10 cellular contexts compared by ENCODE assay signal in the genomic region with DNA sequence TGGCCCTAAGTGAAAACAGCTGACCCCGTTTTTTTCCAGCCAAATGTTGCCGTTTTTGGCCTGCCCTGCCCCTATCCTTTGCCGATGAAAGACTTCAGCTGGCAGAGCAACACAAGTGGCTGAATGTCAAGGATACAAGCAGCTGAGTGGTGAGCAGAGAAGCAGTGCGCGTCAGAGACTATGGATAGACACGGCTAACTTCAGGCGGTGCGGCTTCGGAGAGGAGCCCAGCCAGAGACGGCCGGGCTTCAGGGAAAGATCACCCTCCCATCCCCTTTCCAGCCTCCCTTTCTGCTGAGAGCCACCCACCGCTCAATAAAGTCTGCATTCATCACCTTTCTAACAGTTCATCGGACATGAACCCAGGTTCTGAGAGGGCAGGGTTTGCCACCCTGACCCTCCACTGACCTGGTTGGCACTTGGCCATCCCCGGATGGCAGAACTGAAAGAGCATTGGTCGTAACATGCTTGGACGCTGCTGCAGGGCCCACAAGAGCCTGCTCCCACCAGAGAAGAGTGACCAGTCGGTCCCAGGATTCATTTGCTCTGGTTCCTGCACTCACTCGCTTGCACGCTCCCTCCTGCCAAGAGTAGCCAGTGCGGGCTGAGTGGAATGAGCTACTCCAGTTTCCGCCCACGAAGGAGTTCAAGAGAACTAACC.
DNase-seq lines count a peak whose midpoint lies in the region; ATAC-seq, FAIRE-seq and TF ChIP-seq lines count a peak whose summit lies in the region.
"Had no signal": no experiment of that assay in that cellular context is flagged by ENCODE, and none has a peak within 500 bp of the region (broad histone marks: within the 10 kb centered on the region; RNA-seq: fewer than 3 reads in every experiment).

No MANE protein-coding gene starts in this region.

- H2AFZ ChIP-seq in SK-N-SH (ENCODE audit: low read depth) (peak overlapping the region; percentile 76; the same call in 1 of the 2 replicates), osteoblast (ENCODE audit: low read length) (peak overlapping the region; percentile 66), hepatocyte (no peak overlapping the region)

- peaks cover 11% of the 10 kb centered on the region; the same call in 1 of the 2 replicates for H3K27me3 ChIP-seq in SK-N-SH (ENCODE audit: insufficient read depth)
- H3K27me3 ChIP-seq in heart right ventricle: peaks cover 0 to 8% (median 0%) of the 10 kb centered on the region in 7 donors
- no peaks in the 10 kb centered on the region for H3K27me3 ChIP-seq in osteoblast (ENCODE audit: insufficient read depth, low read length)
- H3K27me3 ChIP-seq in hepatocyte: no peaks in the 10 kb centered on the region

- 20% methylated on average over 18 of the region's 22 CpGs for WGBS in SK-N-SH (ENCODE audit: low lambda C conversion rate)
- 55 to 59% methylated on average over 22 of the region's 22 CpGs for WGBS in heart right ventricle, 2 donors
- WGBS in hepatocyte (ENCODE audit: low lambda C conversion rate, missing lambda C conversion rate): 84% methylated on average over 22 of the region's 22 CpGs

- CTCF ChIA-PET in SK-N-SH (lab: Yijun Ruan, JAX): interaction anchor here (1.1 kb wide), 1 partner anchor 22 kb away, joined by 3 read pairs; no protein-coding TSS in a partner anchor

- TF ChIP-seq EP300 in SK-N-SH (IDR thresholded peaks at IDR 0.05; ENCODE audit: borderline replicate concordance in 1 of 2, low read depth in 1 of 2, low read length in 1 of 2): no peak; a peak in 1 of 4 replicates

- DNase-seq in AG09319 (ENCODE audit: extremely low read depth, low read depth): peak; percentile 28
- peak; percentile 59 for DNase-seq in SK-N-SH
- peak; percentile 27 to 38 for DNase-seq in heart right ventricle
- no peak for DNase-seq in osteoblast (ENCODE audit: insufficient read length, low spot score, missing footprints)
- DNase-seq in activated CD4-positive, alpha-beta T cell treated with anti-CD3 and anti-CD28 coated beads for 1 hour: no peak
- DNase-seq in hepatocyte (ENCODE audit: low spot score): no peak
- no peak for DNase-seq in NCI-H2029 treated with DMSO at 0.1 percent for 48 hours (lab: John Stamatoyannopoulos, UW)
- no peak for DNase-seq in H54 (ENCODE audit: insufficient read length, low spot score)
- DNase-seq: cortex of kidney; stimulated activated naive CD4-positive, alpha-beta T cell had no signal

- no peaks in the 10 kb centered on the region for H3F3A ChIP-seq in SK-N-SH (replicated peaks; ENCODE audit: insufficient read depth)

- H3K27ac ChIP-seq in SK-N-SH (ENCODE audit: low read depth in 2 of 2, low read length in 1 of 2) (peak overlapping the region; percentile 28 to 88; a peak in 3 of 4 replicates), heart right ventricle (peak overlapping the region; percentile 22 to 78 (median 64)), osteoblast (ENCODE audit: low read depth, low read length) (peak overlapping the region; percentile 15), hepatocyte (no peak overlapping the region)

- ATAC-seq in heart right ventricle: peak; percentile 89 to 97 (median 94)

- no peak for TF ChIP-seq POLR2A in H54 (IDR thresholded peaks at IDR 0.05; ENCODE audit: low read depth, low read length)

- intact Hi-C loops in heart right ventricle (cut with DNase I): loop anchor here in 1 of 10 donors (5.0 kb wide), 1 partner anchor 39 kb away; no protein-coding TSS in a partner anchor

- H3K4me3 ChIP-seq in SK-N-SH (ENCODE audit: low read depth in 2 of 2, low read length in 1 of 2): peak overlapping the region; percentile 2 to 24; a peak in 2 of 4 replicates
- peak overlapping the region in 6 of 10 donors; percentile 5 to 34 (median 21) for H3K4me3 ChIP-seq in heart right ventricle
- peak overlapping the region; percentile 60 for H3K4me3 ChIP-seq in osteoblast (ENCODE audit: insufficient read depth, low read length)
- H3K4me3 ChIP-seq in hepatocyte: no peak overlapping the region

- H3K9me3 ChIP-seq in SK-N-SH: no peaks in the 10 kb centered on the region
- peaks cover 0 to 5% (median 0%) of the 10 kb centered on the region in 11 donors for H3K9me3 ChIP-seq in heart right ventricle
- H3K9me3 ChIP-seq in osteoblast (ENCODE audit: low read depth, low read length): no peaks in the 10 kb centered on the region
- H3K9me3 ChIP-seq in hepatocyte (ENCODE audit: low read depth): no peaks in the 10 kb centered on the region

- H3K4me2 ChIP-seq in SK-N-SH (peak overlapping the region; percentile 57), osteoblast (ENCODE audit: insufficient read depth, low read length) (peak overlapping the region; percentile 85), hepatocyte (no peak overlapping the region)

- H3K4me1 ChIP-seq in SK-N-SH (ENCODE audit: control insufficient read depth in 1 of 2, insufficient read depth in 2 of 2, low read depth in 1 of 2, low read length in 1 of 2) (peaks cover 0 to 15% of the 10 kb centered on the region in 2 experiments; a peak in 2 of 4 replicates), heart right ventricle (no peaks in the 10 kb centered on the region), osteoblast (ENCODE audit: insufficient read depth, low read length) (peaks cover 3% of the 10 kb centered on the region), hepatocyte (ENCODE audit: insufficient read depth) (no peaks in the 10 kb centered on the region)

- no peak for TF ChIP-seq RAD21 in SK-N-SH (IDR thresholded peaks at IDR 0.05; ENCODE audit: low read length)

- H3K9me2 ChIP-seq in SK-N-SH (no peaks in the 10 kb centered on the region), hepatocyte (replicated peaks; ENCODE audit: insufficient read depth) (peaks cover 2% of the 10 kb centered on the region)

- TF ChIP-seq CTCF in AG09319 (IDR thresholded peaks at IDR 0.05; ENCODE audit: low read depth, low read length) (no peak), SK-N-SH (IDR thresholded peaks at IDR 0.05) (no peak), heart right ventricle (IDR thresholded peaks at IDR 0.05) (no peak), osteoblast (IDR thresholded peaks at IDR 0.05; ENCODE audit: extremely low read depth, low read depth, low read length) (no peak), hepatocyte (IDR thresholded peaks at IDR 0.05; ENCODE audit: poor library complexity) (no peak)

- POLR2A ChIA-PET in SK-N-SH (lab: Yijun Ruan, JAX): interaction anchor here (1.0 kb wide), 1 partner anchor 63 kb away, joined by 4 read pairs; no protein-coding TSS in a partner anchor

- H3K79me2 ChIP-seq in SK-N-SH (ENCODE audit: insufficient read depth): no peaks in the 10 kb centered on the region
- no peaks in the 10 kb centered on the region for H3K79me2 ChIP-seq in osteoblast (ENCODE audit: insufficient read depth, low read length)
- no peaks in the 10 kb centered on the region for H3K79me2 ChIP-seq in hepatocyte

- FAIRE-seq in H54 (lab: Jason Lieb, UNC): no peak

- H3K9ac ChIP-seq in SK-N-SH: no peak overlapping the region

- H3K36me3 ChIP-seq in SK-N-SH (replicated peaks in 1 of 2; ENCODE audit: control insufficient read depth in 1 of 2, insufficient read depth in 2 of 2, low read length in 1 of 2): no peaks in the 10 kb centered on the region
- H3K36me3 ChIP-seq in heart right ventricle: no peaks in the 10 kb centered on the region
- H3K36me3 ChIP-seq in osteoblast (ENCODE audit: insufficient read depth, low read length): no peaks in the 10 kb centered on the region
- no peaks in the 10 kb centered on the region for H3K36me3 ChIP-seq in hepatocyte (replicated peaks; ENCODE audit: insufficient read depth, low read depth)

- no peaks in the 10 kb centered on the region for H4K20me1 ChIP-seq in SK-N-SH (ENCODE audit: insufficient read depth)
- no peaks in the 10 kb centered on the region for H4K20me1 ChIP-seq in osteoblast (ENCODE audit: insufficient read depth, low read length)
- H4K20me1 ChIP-seq in hepatocyte (ENCODE audit: insufficient read depth, poor library complexity, severe bottlenecking): no peaks in the 10 kb centered on the region

TF ChIP-seq in SK-N-SH, 30 proteins besides CTCF, POLR2A, EP300 and RAD21 (continues in another document):
- TF ChIP-seq, protein P1, sequence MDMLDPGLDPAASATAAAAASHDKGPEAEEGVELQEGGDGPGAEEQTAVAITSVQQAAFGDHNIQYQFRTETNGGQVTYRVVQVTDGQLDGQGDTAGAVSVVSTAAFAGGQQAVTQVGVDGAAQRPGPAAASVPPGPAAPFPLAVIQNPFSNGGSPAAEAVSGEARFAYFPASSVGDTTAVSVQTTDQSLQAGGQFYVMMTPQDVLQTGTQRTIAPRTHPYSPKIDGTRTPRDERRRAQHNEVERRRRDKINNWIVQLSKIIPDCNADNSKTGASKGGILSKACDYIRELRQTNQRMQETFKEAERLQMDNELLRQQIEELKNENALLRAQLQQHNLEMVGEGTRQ (IDR thresholded peaks at IDR 0.05; ENCODE audit: borderline replicate concordance, low read depth, low read length): no peak
- peak; percentile 24; the same call in 1 of the 2 replicates for TF ChIP-seq RCOR1 (IDR thresholded peaks at IDR 0.05; ENCODE audit: low read length)
- TF ChIP-seq TAF1 (IDR thresholded peaks at IDR 0.05; ENCODE audit: borderline replicate concordance, low read depth, low read length): no peak
- TF ChIP-seq TCF12 (IDR thresholded peaks at IDR 0.05): peak; percentile 29; the same call in 1 of the 2 replicates
- TF ChIP-seq, protein P2, sequence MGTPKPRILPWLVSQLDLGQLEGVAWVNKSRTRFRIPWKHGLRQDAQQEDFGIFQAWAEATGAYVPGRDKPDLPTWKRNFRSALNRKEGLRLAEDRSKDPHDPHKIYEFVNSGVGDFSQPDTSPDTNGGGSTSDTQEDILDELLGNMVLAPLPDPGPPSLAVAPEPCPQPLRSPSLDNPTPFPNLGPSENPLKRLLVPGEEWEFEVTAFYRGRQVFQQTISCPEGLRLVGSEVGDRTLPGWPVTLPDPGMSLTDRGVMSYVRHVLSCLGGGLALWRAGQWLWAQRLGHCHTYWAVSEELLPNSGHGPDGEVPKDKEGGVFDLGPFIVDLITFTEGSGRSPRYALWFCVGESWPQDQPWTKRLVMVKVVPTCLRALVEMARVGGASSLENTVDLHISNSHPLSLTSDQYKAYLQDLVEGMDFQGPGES (IDR thresholded peaks at IDR 0.05; ENCODE audit: low read depth, low read length): no peak
- no peak for TF ChIP-seq FOSL2 (IDR thresholded peaks at IDR 0.05; ENCODE audit: borderline replicate concordance, low read depth)
- TF ChIP-seq ELF1 (IDR thresholded peaks at IDR 0.05): no peak
- TF ChIP-seq, protein P3, sequence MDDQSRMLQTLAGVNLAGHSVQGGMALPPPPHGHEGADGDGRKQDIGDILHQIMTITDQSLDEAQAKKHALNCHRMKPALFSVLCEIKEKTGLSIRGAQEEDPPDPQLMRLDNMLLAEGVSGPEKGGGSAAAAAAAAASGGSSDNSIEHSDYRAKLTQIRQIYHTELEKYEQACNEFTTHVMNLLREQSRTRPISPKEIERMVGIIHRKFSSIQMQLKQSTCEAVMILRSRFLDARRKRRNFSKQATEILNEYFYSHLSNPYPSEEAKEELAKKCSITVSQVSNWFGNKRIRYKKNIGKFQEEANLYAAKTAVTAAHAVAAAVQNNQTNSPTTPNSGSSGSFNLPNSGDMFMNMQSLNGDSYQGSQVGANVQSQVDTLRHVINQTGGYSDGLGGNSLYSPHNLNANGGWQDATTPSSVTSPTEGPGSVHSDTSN (IDR thresholded peaks at IDR 0.05): no peak
- TF ChIP-seq NFIC (IDR thresholded peaks at IDR 0.05; ENCODE audit: borderline replicate concordance): no peak
- no peak for TF ChIP-seq GATA2 (CRISPR knock-in tag; IDR thresholded peaks at IDR 0.05)

Comparison
In these comparisons a context has a peak if more than half of its experiments do, and no peak if none do; other contexts are left out.
1. DNase-seq: peak in AG09319 (single experiment), SK-N-SH (single experiment) and heart right ventricle (2 of 2); none in osteoblast (single experiment), activated CD4-positive, alpha-beta T cell treated with anti-CD3 and anti-CD28 coated beads for 1 hour (single experiment), hepatocyte (single experiment), NCI-H2029 treated with DMSO at 0.1 percent for 48 hours (single experiment) and H54 (single experiment).